In the genomic region with DNA sequence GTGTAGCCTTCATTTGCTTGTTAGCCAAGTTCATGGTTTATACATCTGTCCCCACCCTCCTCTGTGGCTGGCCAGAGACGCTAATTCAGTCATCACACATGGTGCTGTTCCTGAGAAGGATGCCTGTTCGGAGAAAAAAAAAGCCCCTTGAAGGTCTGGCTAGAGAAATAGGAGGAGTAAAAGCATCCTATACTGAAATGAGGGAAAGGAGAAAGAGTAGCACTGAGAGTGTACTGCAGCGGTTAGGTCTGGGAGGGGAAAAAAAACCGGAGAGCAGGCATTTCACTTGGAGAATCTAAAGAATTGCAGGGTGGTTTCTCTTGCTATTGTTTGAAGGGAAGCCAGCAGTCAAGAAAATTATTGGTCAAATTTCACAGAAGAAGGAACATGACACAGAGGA, we compare ENCODE assay signal across 18 cellular contexts.
DNase-seq lines count a peak whose midpoint lies in the region; ATAC-seq, FAIRE-seq and TF ChIP-seq lines count a peak whose summit lies in the region.
"Had no signal": no experiment of that assay in that cellular context is flagged by ENCODE, and none has a peak within 500 bp of the region (broad histone marks: within the 10 kb centered on the region; RNA-seq: fewer than 3 reads in every experiment).

No MANE protein-coding gene starts in this region.

- H3K4me3 Mint-ChIP-seq in astrocyte (ENCODE audit: unreplicated experiment) = no peak overlapping the region

- H3K4me2 ChIP-seq in mammary epithelial cell (ENCODE audit: insufficient read depth, low read depth, low read length) = no peak overlapping the region
- H3K4me2 ChIP-seq in astrocyte (ENCODE audit: low read length) = peak overlapping the region; percentile 44
- H3K4me2 ChIP-seq: smooth muscle cell had no signal

- BruUV-seq in mammary epithelial cell (replicated peaks; lab: Mats Ljungman, UMichigan) = no TSS peak

- no peak for ATAC-seq in GM19455 (IDR thresholded peaks at IDR 0.05; ENCODE audit: unreplicated experiment)
- ATAC-seq in activated CD4-positive, CD25-positive, alpha-beta regulatory T cell treated with anti-CD3 and anti-CD28 coated beads, Interleukin-2, amount 50 U/mL, for 24 hours = no peak
- ATAC-seq: left lobe of liver had no signal

- TF ChIP-seq POLR2A in breast epithelium (IDR thresholded peaks at IDR 0.05) = no peak
- TF ChIP-seq POLR2A in transverse colon (IDR thresholded peaks at IDR 0.05) = no peak

- H3K9me3 ChIP-seq in mammary epithelial cell (replicated peaks; ENCODE audit: insufficient read depth, low read length) (no peaks in the 10 kb centered on the region), breast epithelium (no peaks in the 10 kb centered on the region), astrocyte (ENCODE audit: insufficient read depth, low read depth, low read length) (no peaks in the 10 kb centered on the region), transverse colon (no peaks in the 10 kb centered on the region)
- H3K9me3 ChIP-seq: ascending aorta had no signal

- H3K36me3 Mint-ChIP-seq in astrocyte (ENCODE audit: low read depth, unreplicated experiment) = no peaks in the 10 kb centered on the region

- H3K9ac ChIP-seq in mammary epithelial cell (ENCODE audit: insufficient read depth, low read length) = no peak overlapping the region
- peak overlapping the region; percentile 14 for H3K9ac ChIP-seq in astrocyte (ENCODE audit: low read length)
- H3K9ac ChIP-seq: parathyroid adenoma had no signal

- WGBS in mammary epithelial cell (ENCODE audit: low coverage, missing lambda C conversion rate) = 98% methylated on average over 4 of the region's 4 CpGs
- WGBS in transverse colon (ENCODE audit: low coverage in 1 of 2), 2 donors = 63 to 71% methylated on average over 2 to 4 of the region's 4 CpGs

- H3K4me1 Mint-ChIP-seq in astrocyte (ENCODE audit: low read depth, unreplicated experiment) = peaks cover 14% of the 10 kb centered on the region

- H2AFZ ChIP-seq in mammary epithelial cell (ENCODE audit: low read depth, low read length) = peak overlapping the region; percentile 9
- peak overlapping the region; percentile 9 for H2AFZ ChIP-seq in astrocyte (ENCODE audit: low read depth, low read length)
- H2AFZ ChIP-seq: parathyroid adenoma had no signal

- no peaks in the 10 kb centered on the region for H3K79me2 ChIP-seq in mammary epithelial cell (ENCODE audit: insufficient read depth, low read length)
- no peaks in the 10 kb centered on the region for H3K79me2 ChIP-seq in astrocyte (ENCODE audit: insufficient read depth, low read length)

- in situ Hi-C loops in mammary epithelial cell (cut with MboI; ENCODE audit: low sequenced_read_pairs in 2 of 2) (no loop called here), transverse colon (cut with MboI; ENCODE audit: low pct_ligation_motif_present in 1 of 4, low pct_unique_long_range_greater_than_20kb in 1 of 4, low sequenced_read_pairs in 3 of 4) (no loop called here)

- dilution Hi-C loops in mammary epithelial cell (cut with HindIII; ENCODE audit: low sequenced_read_pairs) = no loop called here

- CTCF ChIA-PET in mammary epithelial cell (lab: Charles Lee; ENCODE audit: low non-redundant PET) = no interaction called here

- no peak for DNase-seq in mammary epithelial cell
- DNase-seq in breast epithelium (ENCODE audit: low spot score in 2 of 2) = no peak
- DNase-seq in astrocyte (ENCODE audit: low read depth) = peak; percentile 82
- peak; percentile 60 for DNase-seq in fibroblast of pulmonary artery (ENCODE audit: low read depth)
- DNase-seq in transverse colon = no peak
- DNase-seq in activated CD4-positive, alpha-beta T cell treated with anti-CD3 and anti-CD28 coated beads for 1 hour = no peak
- DNase-seq: Karpas-422; stimulated activated CD4-positive, alpha-beta T cell treated with anti-CD3 and anti-CD28 coated beads, Interleukin-4, amount 100 ng/mL, for 4 hours; stimulated activated CD8-positive, alpha-beta memory T cell treated with anti-CD3 and anti-CD28 coated beads, Interleukin-4, amount 100 ng/mL, for 48 hours had no signal

- no peaks in the 10 kb centered on the region for H3K27me3 ChIP-seq in mammary epithelial cell (ENCODE audit: insufficient read depth, low read length)
- H3K27me3 ChIP-seq in breast epithelium = no peaks in the 10 kb centered on the region
- H3K27me3 ChIP-seq in astrocyte (ENCODE audit: insufficient read depth, low read length) = no peaks in the 10 kb centered on the region
- H3K27me3 ChIP-seq in transverse colon = no peaks in the 10 kb centered on the region
- H3K27me3 ChIP-seq: ascending aorta, foreskin keratinocyte had no signal

- no peaks in the 10 kb centered on the region for H3K27me3 Mint-ChIP-seq in astrocyte (ENCODE audit: low read depth, unreplicated experiment)

- no peak for TF ChIP-seq EP300 in transverse colon (IDR thresholded peaks at IDR 0.05; ENCODE audit: low read depth)

- intact Hi-C loops in mammary epithelial cell (cut with micrococcal nuclease) = loop anchor here (1.0 kb wide), 1 partner anchor 18 kb away; no protein-coding TSS in a partner anchor
- intact Hi-C loops in breast epithelium (cut with DNase I; ENCODE audit: low total_unique reads) = no loop called here
- intact Hi-C loops in transverse colon (cut with DNase I; ENCODE audit: low total_unique reads) = no loop called here

- no peak overlapping the region for H3K27ac ChIP-seq in mammary epithelial cell (ENCODE audit: insufficient read depth, low read depth, low read length)
- H3K27ac ChIP-seq in breast epithelium = no peak overlapping the region
- H3K27ac ChIP-seq in astrocyte (ENCODE audit: low read depth, low read length) = peak overlapping the region; percentile 43
- peak overlapping the region in 3 of 4 donors; percentile 17 to 37 (median 19) for H3K27ac ChIP-seq in transverse colon
- H3K27ac ChIP-seq: 22Rv1, C4-2B, foreskin keratinocyte, parathyroid adenoma had no signal

- H3K4me3 ChIP-seq in mammary epithelial cell (replicated peaks in 1 of 3; ENCODE audit: insufficient read depth in 1 of 3, low read depth in 2 of 3, low read length in 3 of 3) (no peak overlapping the region), breast epithelium (no peak overlapping the region), astrocyte (ENCODE audit: insufficient read depth, low read depth, low read length) (no peak overlapping the region), fibroblast of pulmonary artery (replicated peaks; ENCODE audit: low read depth, low read length) (no peak overlapping the region), transverse colon (no peak overlapping the region)
- H3K4me3 ChIP-seq: ascending aorta, smooth muscle cell had no signal

- peak overlapping the region; percentile 72 for H3K27ac Mint-ChIP-seq in astrocyte (ENCODE audit: unreplicated experiment)

- H3K4me1 ChIP-seq in mammary epithelial cell (ENCODE audit: insufficient read depth, low read length) (peaks cover 14% of the 10 kb centered on the region), breast epithelium (no peaks in the 10 kb centered on the region), astrocyte (ENCODE audit: insufficient read depth, low read length) (peaks cover 28% of the 10 kb centered on the region), transverse colon (peaks cover under 1 to 50% (median 30%) of the 10 kb centered on the region in 4 donors)

- no peak for FAIRE-seq in astrocyte (lab: Jason Lieb, UNC)

- no peak for TF ChIP-seq CTCF in mammary epithelial cell (conservative IDR thresholded peaks at IDR 0.05 in 1 of 2, IDR thresholded peaks at IDR 0.05 in 1 of 2; ENCODE audit: extremely low read depth in 1 of 2, insufficient read depth in 1 of 2, low read depth in 1 of 2, low read length in 2 of 2)
- no peak for TF ChIP-seq CTCF in breast epithelium (IDR thresholded peaks at IDR 0.05)
- TF ChIP-seq CTCF in astrocyte (IDR thresholded peaks at IDR 0.05; ENCODE audit: insufficient read depth, low read depth, low read length) = no peak
- no peak for TF ChIP-seq CTCF in fibroblast of pulmonary artery (IDR thresholded peaks at IDR 0.05; ENCODE audit: low read length, missing control alignments)
- no peak for TF ChIP-seq CTCF in transverse colon (IDR thresholded peaks at IDR 0.05)

- H4K20me1 ChIP-seq in mammary epithelial cell (ENCODE audit: insufficient read depth, low read length) (no peaks in the 10 kb centered on the region), astrocyte (ENCODE audit: insufficient read depth, low read length) (no peaks in the 10 kb centered on the region)

- no peaks in the 10 kb centered on the region for H3K9me3 Mint-ChIP-seq in astrocyte (ENCODE audit: unreplicated experiment)

- H3K36me3 ChIP-seq in mammary epithelial cell (ENCODE audit: insufficient read depth, low read length) = no peaks in the 10 kb centered on the region
- no peaks in the 10 kb centered on the region for H3K36me3 ChIP-seq in breast epithelium
- no peaks in the 10 kb centered on the region for H3K36me3 ChIP-seq in astrocyte (ENCODE audit: insufficient read depth, low read length)
- no peaks in the 10 kb centered on the region for H3K36me3 ChIP-seq in transverse colon
- H3K36me3 ChIP-seq: ascending aorta had no signal

Comparison
In these comparisons a context has a peak if more than half of its experiments do, and no peak if none do; other contexts are left out.
1. DNase-seq: peak in astrocyte (single experiment) and fibroblast of pulmonary artery (single experiment); none in mammary epithelial cell (single experiment), breast epithelium (0 of 2), transverse colon (single experiment) and activated CD4-positive, alpha-beta T cell treated with anti-CD3 and anti-CD28 coated beads for 1 hour (single experiment).
2. H3K27ac ChIP-seq: peak in astrocyte (single experiment) and transverse colon (3 of 4); none in mammary epithelial cell (single experiment) and breast epithelium (0 of 2).